10 cellular contexts compared by ENCODE assay signal in genomic region chr4:86451560-86452322, GRCh38.
DNase-seq lines count a peak whose midpoint lies in the region; ATAC-seq and TF ChIP-seq lines count a peak whose summit lies in the region.
"Had no signal": no experiment of that assay in that cellular context is flagged by ENCODE, and none has a peak within 500 bp of the region (broad histone marks: within the 10 kb centered on the region; RNA-seq: fewer than 3 reads in every experiment).

No MANE protein-coding gene starts in this region.

- DNase-seq in ELF-1 (ENCODE audit: low read depth, low spot score) (peak; percentile 73), PC-9 (peak; percentile 39 to 87), fibroblast of lung (ENCODE audit: low read depth in 2 of 2) (peak; percentile 27 to 34), osteocyte (ENCODE audit: extremely low spot score, unreplicated experiment) (no peak), NCI-H524 treated with DMSO at 0.1 percent for 48 hours (lab: John Stamatoyannopoulos, UW) (no peak), HEK293T (ENCODE audit: extremely low spot score) (no peak)
- no peak for DNase-seq in activated naive CD4-positive, alpha-beta T cell (lab: John Stamatoyannopoulos, UW)
- DNase-seq: erythroblast; stimulated activated naive B cell treated with anti-CD40 and anti-IgM and Interleukin-4, amounts not matched to agents 10 μg/mL and 1 μg/mL and 100 μg/mL, for 72 hours had no signal

- H2AFZ ChIP-seq in PC-9: peak overlapping the region; percentile 64
- H2AFZ ChIP-seq in fibroblast of lung (ENCODE audit: low read length): peak overlapping the region; percentile 4

- no peaks in the 10 kb centered on the region for H3K36me3 Mint-ChIP-seq in osteocyte (ENCODE audit: unreplicated experiment)
- H3K36me3 Mint-ChIP-seq: stimulated activated naive B cell treated with anti-CD40 and anti-IgM and Interleukin-4, amounts not matched to agents 10 μg/mL and 1 μg/mL and 100 μg/mL, for 72 hours had no signal

- TF ChIP-seq CTCF in PC-9 (conservative IDR thresholded peaks at IDR 0.05) (no peak), fibroblast of lung (conservative IDR thresholded peaks at IDR 0.05 in 1 of 2, IDR thresholded peaks at IDR 0.05 in 1 of 2; ENCODE audit: low read depth in 1 of 2, low read length in 2 of 2) (no peak), osteocyte (IDR thresholded peaks at IDR 0.05) (no peak)

- intact Hi-C loops in PC-9 (cut with micrococcal nuclease; ENCODE audit: unreplicated experiment): no loop called here

- peaks cover 14% of the 10 kb centered on the region for H3F3A ChIP-seq in PC-9 (ENCODE audit: insufficient read depth, low read depth)

- H3K27me3 ChIP-seq in PC-9 (ENCODE audit: insufficient read depth, low read depth) (no peaks in the 10 kb centered on the region), fibroblast of lung (ENCODE audit: control insufficient read depth, insufficient read depth, low read length) (no peaks in the 10 kb centered on the region)

- H3K4me1 ChIP-seq in PC-9 (replicated peaks; ENCODE audit: insufficient read depth) (peaks cover 42% of the 10 kb centered on the region), fibroblast of lung (ENCODE audit: control insufficient read depth, extremely low read depth, insufficient read depth, low read length) (peaks cover 5% of the 10 kb centered on the region)

- H3K27ac ChIP-seq in PC-9: peak overlapping the region; percentile 78
- H3K27ac ChIP-seq in fibroblast of lung (ENCODE audit: insufficient read depth, low read length): no peak overlapping the region

- CTCF ChIA-PET in PC-9 (lab: Charles Lee) (no interaction called here), HEK293T (lab: Yijun Ruan, JAX) (no interaction called here)

- H3K4me3 Mint-ChIP-seq in osteocyte (ENCODE audit: unreplicated experiment): peak overlapping the region; percentile 70
- H3K4me3 Mint-ChIP-seq: stimulated activated naive B cell treated with anti-CD40 and anti-IgM and Interleukin-4, amounts not matched to agents 10 μg/mL and 1 μg/mL and 100 μg/mL, for 72 hours had no signal

- H4K20me1 ChIP-seq in PC-9 (ENCODE audit: insufficient read depth) (no peaks in the 10 kb centered on the region), fibroblast of lung (ENCODE audit: control insufficient read depth, extremely low read depth, insufficient read depth, low read length) (no peaks in the 10 kb centered on the region)

- H3K36me3 ChIP-seq in PC-9 (ENCODE audit: low read depth) (no peaks in the 10 kb centered on the region), fibroblast of lung (ENCODE audit: control insufficient read depth, insufficient read depth, low read length) (no peaks in the 10 kb centered on the region)

- POLR2A ChIA-PET in PC-9 (lab: Charles Lee; ENCODE audit: unreplicated experiment) (interaction anchor here (0.5 kb wide), 1 partner anchor 9 kb away, joined by 3 read pairs; no protein-coding TSS in a partner anchor), HEK293T (lab: Yijun Ruan, JAX) (no interaction called here)

- H3K9me3 ChIP-seq in PC-9 (ENCODE audit: insufficient read depth, low read depth) (no peaks in the 10 kb centered on the region), fibroblast of lung (ENCODE audit: control insufficient read depth, insufficient read depth, low read depth, low read length) (no peaks in the 10 kb centered on the region)

- no peaks in the 10 kb centered on the region for H3K27me3 Mint-ChIP-seq in osteocyte (ENCODE audit: unreplicated experiment)

- H3K4me3 ChIP-seq in PC-9: peak overlapping the region; percentile 42; the same call in 1 of the 2 replicates
- peak overlapping the region; percentile 31 to 71 (median 53) for H3K4me3 ChIP-seq in fibroblast of lung (replicated peaks in 1 of 4; ENCODE audit: control extremely low read depth in 1 of 4, insufficient read depth in 1 of 4, low read depth in 3 of 4, low read length in 4 of 4)

- peak overlapping the region; percentile 75 for H3K27ac Mint-ChIP-seq in osteocyte (ENCODE audit: unreplicated experiment)
- H3K27ac Mint-ChIP-seq: stimulated activated naive B cell treated with anti-CD40 and anti-IgM and Interleukin-4, amounts not matched to agents 10 μg/mL and 1 μg/mL and 100 μg/mL, for 72 hours had no signal

- no peak for ATAC-seq in GM21515 (IDR thresholded peaks at IDR 0.05; ENCODE audit: unreplicated experiment)
- ATAC-seq: stimulated activated naive B cell treated with anti-CD40 and anti-IgM and Interleukin-4, amounts not matched to agents 10 μg/mL and 1 μg/mL and 100 μg/mL, for 72 hours had no signal

- H3K4me2 ChIP-seq in PC-9: peak overlapping the region; percentile 75
- H3K4me2 ChIP-seq in fibroblast of lung (ENCODE audit: extremely low read depth, insufficient read depth, low read length): peak overlapping the region; percentile 89

- peaks cover 57% of the 10 kb centered on the region for H3K4me1 Mint-ChIP-seq in osteocyte (ENCODE audit: unreplicated experiment)

- no peaks in the 10 kb centered on the region for H3K79me2 ChIP-seq in PC-9 (ENCODE audit: low read depth)
- no peaks in the 10 kb centered on the region for H3K79me2 ChIP-seq in fibroblast of lung (ENCODE audit: control insufficient read depth, insufficient read depth, low read length)

- peaks cover 20% of the 10 kb centered on the region for H3K9me3 Mint-ChIP-seq in osteocyte (ENCODE audit: unreplicated experiment)
- H3K9me3 Mint-ChIP-seq: stimulated activated naive B cell treated with anti-CD40 and anti-IgM and Interleukin-4, amounts not matched to agents 10 μg/mL and 1 μg/mL and 100 μg/mL, for 72 hours had no signal

- no peak overlapping the region for H3K9ac ChIP-seq in fibroblast of lung (ENCODE audit: insufficient read depth, low read length)

- no peaks in the 10 kb centered on the region for H3K9me2 ChIP-seq in PC-9 (ENCODE audit: insufficient read depth)

- TSS peak; percentile 21 for BruUV-seq in PC-9 (replicated peaks; lab: Mats Ljungman, UMichigan)

TF ChIP-seq in HEK293T, 16 proteins besides CTCF, POLR2A, EP300 and RAD21:
- TF ChIP-seq SP1 (IDR thresholded peaks at IDR 0.05) (no peak), NFRKB (IDR thresholded peaks at IDR 0.05) (no peak), ARNT (IDR thresholded peaks at IDR 0.05) (no peak), BHLHE40 (IDR thresholded peaks at IDR 0.05; ENCODE audit: borderline replicate concordance) (no peak), HDGF (IDR thresholded peaks at IDR 0.05; ENCODE audit: borderline replicate concordance) (no peak), ZNF384 (IDR thresholded peaks at IDR 0.05) (no peak), CTBP1 (IDR thresholded peaks at IDR 0.05; ENCODE audit: borderline replicate concordance) (no peak), SUZ12 (IDR thresholded peaks at IDR 0.05) (no peak), FOXM1 (IDR thresholded peaks at IDR 0.05; ENCODE audit: borderline replicate concordance) (no peak), FOXK2 (IDR thresholded peaks at IDR 0.05) (no peak), FOXA1 (IDR thresholded peaks at IDR 0.05) (no peak), PKNOX1 (IDR thresholded peaks at IDR 0.05) (no peak), TARDBP (IDR thresholded peaks at IDR 0.05) (no peak), ELF4 (IDR thresholded peaks at IDR 0.05) (no peak), L3MBTL2 (conservative IDR thresholded peaks at IDR 0.05) (no peak), LEF1 (IDR thresholded peaks at IDR 0.05; ENCODE audit: borderline replicate concordance) (no peak)

Comparison
In these comparisons a context has a peak if more than half of its experiments do, and no peak if none do; other contexts are left out.
1. DNase-seq: peak in ELF-1 (single experiment), PC-9 (2 of 2) and fibroblast of lung (2 of 2); none in osteocyte (single experiment), NCI-H524 treated with DMSO at 0.1 percent for 48 hours (single experiment), activated naive CD4-positive, alpha-beta T cell (0 of 4) and HEK293T (single experiment).